In genomic region chr10:106711313-106711906, GRCh38 we compare ENCODE assay signal across 7 cellular contexts.
DNase-seq lines count a peak whose midpoint lies in the region; ATAC-seq and TF ChIP-seq lines count a peak whose summit lies in the region.

No MANE protein-coding gene starts in this region.

- no peaks in the 10 kb centered on the region for H3K4me1 ChIP-seq in osteoblast (ENCODE audit: insufficient read depth, low read length)

- no peaks in the 10 kb centered on the region for H3K9me3 ChIP-seq in osteoblast (ENCODE audit: low read depth, low read length)

- TF ChIP-seq CTCF in GM10266 (IDR thresholded peaks at IDR 0.05; ENCODE audit: control insufficient read depth, insufficient read depth, low read depth, missing control alignments) (peak; percentile 76), GM20000 (IDR thresholded peaks at IDR 0.05; ENCODE audit: extremely low read depth, missing control alignments) (peak; percentile 63), osteoblast (IDR thresholded peaks at IDR 0.05; ENCODE audit: extremely low read depth, low read depth, low read length) (peak; percentile 19)

- no peak overlapping the region for H3K4me3 ChIP-seq in osteoblast (ENCODE audit: insufficient read depth, low read length)

- H2AFZ ChIP-seq in osteoblast (ENCODE audit: low read length) = no peak overlapping the region

- no peaks in the 10 kb centered on the region for H3K36me3 ChIP-seq in osteoblast (ENCODE audit: insufficient read depth, low read length)

- no peaks in the 10 kb centered on the region for H3K79me2 ChIP-seq in osteoblast (ENCODE audit: insufficient read depth, low read length)

- H3K4me2 ChIP-seq in osteoblast (ENCODE audit: insufficient read depth, low read length) = no peak overlapping the region

- no peaks in the 10 kb centered on the region for H3K27me3 ChIP-seq in osteoblast (ENCODE audit: insufficient read depth, low read length)

- H4K20me1 ChIP-seq in osteoblast (ENCODE audit: insufficient read depth, low read length) = no peaks in the 10 kb centered on the region

- no peak overlapping the region for H3K27ac ChIP-seq in osteoblast (ENCODE audit: low read depth, low read length)

- ATAC-seq in HG03442 (IDR thresholded peaks at IDR 0.05; ENCODE audit: unreplicated experiment) (peak; percentile 89), esophagus mucosa (peak; percentile 37)

- DNase-seq in GM10266 (ENCODE audit: extremely low spot score) (peak; percentile 53), GM20000 (ENCODE audit: low spot score) (peak; percentile 63), SK-N-DZ (ENCODE audit: low spot score) (peak; percentile 76), osteoblast (ENCODE audit: insufficient read length, low spot score, missing footprints) (no peak), occipital lobe (lab: John Stamatoyannopoulos, UW) (no peak)

Comparison
In these comparisons a context has a peak if more than half of its experiments do, and no peak if none do; other contexts are left out.
1. DNase-seq: peak in GM10266 (single experiment), GM20000 (single experiment) and SK-N-DZ (single experiment); none in osteoblast (single experiment) and occipital lobe (single experiment).
2. CTCF ChIP-seq: peak in every context shown above with its lines; median percentile 76 in GM10266; 63 in GM20000; 19 in osteoblast.